In the genomic region with DNA sequence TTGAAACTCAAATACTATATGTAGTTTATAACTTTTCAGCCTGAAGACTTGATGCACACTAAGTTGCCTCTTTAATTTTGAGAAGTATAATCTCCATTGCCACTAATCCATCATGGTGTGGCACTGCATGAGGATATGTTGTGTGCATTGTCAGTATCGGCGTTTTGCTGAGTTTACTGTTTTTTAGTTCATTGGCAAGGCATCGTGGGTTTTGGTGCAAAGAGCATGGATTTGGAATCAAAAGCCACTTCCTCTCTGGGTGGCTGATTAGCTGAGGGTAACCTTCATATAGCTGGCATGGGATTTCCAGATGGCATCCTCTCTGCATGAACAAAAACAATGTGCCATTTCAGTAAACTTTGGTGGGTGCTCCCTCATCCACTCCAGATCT, we compare ENCODE assay signal across 1 cellular context.
TF ChIP-seq lines count a peak whose summit lies in the region.

No MANE protein-coding gene starts in this region.

TF ChIP-seq in A549, 52 proteins besides CTCF, POLR2A, EP300 and RAD21:
- TF ChIP-seq HDAC2 (IDR thresholded peaks at IDR 0.05) (no peak), MAFK (IDR thresholded peaks at IDR 0.05; ENCODE audit: partially characterized antibody) (peak; percentile 69)
